18 cellular contexts compared by ENCODE assay signal in genomic region chr2:7840651-7841380, GRCh38.
DNase-seq lines count a peak whose midpoint lies in the region; FAIRE-seq and TF ChIP-seq lines count a peak whose summit lies in the region.
"Had no signal": no experiment of that assay in that cellular context is flagged by ENCODE, and none has a peak within 500 bp of the region (broad histone marks: within the 10 kb centered on the region; RNA-seq: fewer than 3 reads in every experiment).

No MANE protein-coding gene starts in this region.

- intact Hi-C loops in esophagus muscularis mucosa (cut with DNase I) (no loop called here), kidney (cut with DNase I) (no loop called here)

- FAIRE-seq in kidney (lab: Jason Lieb, UNC) = no peak
- FAIRE-seq: A204.1, GM12878, GM19239, HepG2, HTR-8/SVneo had no signal

- H3K4me1 ChIP-seq in esophagus muscularis mucosa (peaks cover 0 to 20% (median 12%) of the 10 kb centered on the region in 4 donors), trophoblast cell (ENCODE audit: control insufficient read depth in 1 of 2, insufficient read depth in 2 of 2, low read length in 2 of 2) (peaks cover 4 to 5% of the 10 kb centered on the region in 2 experiments), kidney (ENCODE audit: control insufficient read depth in 1 of 2, insufficient read depth in 1 of 2, low read depth in 1 of 2, low read length in 2 of 2) (no peaks in the 10 kb centered on the region)
- H3K4me1 ChIP-seq in CD8-positive, alpha-beta memory T cell (ENCODE audit: insufficient read depth, low read length) = no peaks in the 10 kb centered on the region
- H3K4me1 ChIP-seq: HAP-1 had no signal

- H3K9ac ChIP-seq in trophoblast cell (ENCODE audit: low read length) (no peak overlapping the region), kidney (ENCODE audit: low read length in 2 of 2) (no peak overlapping the region)

- peak overlapping the region in 1 of 8 donors; percentile 9 for H3K27ac Mint-ChIP-seq in CD8-positive, alpha-beta memory T cell

- no peak overlapping the region for H2BK120ac ChIP-seq in trophoblast cell (ENCODE audit: insufficient read depth, low read length, poor library complexity)

- no peak overlapping the region for H2AK5ac ChIP-seq in trophoblast cell (ENCODE audit: low read length)

- no peak overlapping the region for H3K4me3 ChIP-seq in esophagus muscularis mucosa
- H3K4me3 ChIP-seq in trophoblast cell (ENCODE audit: low read depth, low read length) = no peak overlapping the region
- no peak overlapping the region for H3K4me3 ChIP-seq in kidney (ENCODE audit: low read length in 2 of 2)
- no peak overlapping the region for H3K4me3 ChIP-seq in CD8-positive, alpha-beta memory T cell (ENCODE audit: low read length)
- H3K4me3 ChIP-seq: GM12878, HAP-1 had no signal

- H4K91ac ChIP-seq in trophoblast cell (ENCODE audit: low read depth, low read length) = no peak overlapping the region

- no peak for TF ChIP-seq POLR2A in esophagus muscularis mucosa (IDR thresholded peaks at IDR 0.05; ENCODE audit: low read depth)

- H2BK5ac ChIP-seq in trophoblast cell (ENCODE audit: low read depth, low read length, poor library complexity) = no peak overlapping the region

- H3K36me3 ChIP-seq in esophagus muscularis mucosa = no peaks in the 10 kb centered on the region
- no peaks in the 10 kb centered on the region for H3K36me3 ChIP-seq in trophoblast cell (ENCODE audit: control insufficient read depth in 1 of 2, insufficient read depth in 2 of 2, low read length in 2 of 2)
- no peaks in the 10 kb centered on the region for H3K36me3 ChIP-seq in kidney (ENCODE audit: control insufficient read depth in 1 of 2, insufficient read depth in 2 of 2, low read length in 2 of 2)
- H3K36me3 ChIP-seq in CD8-positive, alpha-beta memory T cell (ENCODE audit: insufficient read depth, low read length) = no peaks in the 10 kb centered on the region
- H3K36me3 ChIP-seq: BE2C, HAP-1 had no signal

- H3K4me3 Mint-ChIP-seq in CD8-positive, alpha-beta memory T cell = no peak overlapping the region
- H3K4me3 Mint-ChIP-seq: CD4-positive, alpha-beta memory T cell had no signal

- no peak overlapping the region for H3K14ac ChIP-seq in trophoblast cell (ENCODE audit: low read length)

- peak overlapping the region; percentile 36 for H2BK12ac ChIP-seq in trophoblast cell (ENCODE audit: low read length)

- no peak overlapping the region for H4K12ac ChIP-seq in trophoblast cell (ENCODE audit: low read depth, low read length)

- H3K9me3 ChIP-seq in esophagus muscularis mucosa = no peaks in the 10 kb centered on the region
- H3K9me3 ChIP-seq in trophoblast cell (ENCODE audit: insufficient read depth, low read depth, low read length) = peaks cover 2% of the 10 kb centered on the region
- H3K9me3 ChIP-seq in kidney (ENCODE audit: control insufficient read depth in 1 of 2, low read length in 2 of 2) = no peaks in the 10 kb centered on the region
- H3K9me3 ChIP-seq in CD8-positive, alpha-beta memory T cell (ENCODE audit: low read length) = no peaks in the 10 kb centered on the region
- H3K9me3 ChIP-seq: BE2C, HAP-1 had no signal

- H3K4ac ChIP-seq in trophoblast cell (ENCODE audit: low read depth, low read length) = no peak overlapping the region

- DNase-seq in DMS53 (lab: John Stamatoyannopoulos, UW) = peak; percentile 37
- peak; percentile 42 for DNase-seq in RPMI7951 (ENCODE audit: low read depth)
- peak; percentile 66 for DNase-seq in esophagus muscularis mucosa (ENCODE audit: extremely low spot score)
- no peak for DNase-seq in trophoblast cell
- DNase-seq in kidney = no peak
- no peak for DNase-seq in CD8-positive, alpha-beta memory T cell
- no peak for DNase-seq in globus pallidus (ENCODE audit: low spot score)
- DNase-seq: BE2C; Caco-2; CD4-positive, alpha-beta memory T cell; GOT3 had no signal

- CTCF ChIA-PET in CD8-positive, alpha-beta memory T cell (lab: Charles Lee) = no interaction called here

- TF ChIP-seq CTCF in esophagus muscularis mucosa (IDR thresholded peaks at IDR 0.05) (no peak), kidney (IDR thresholded peaks at IDR 0.05; ENCODE audit: borderline replicate concordance, extremely low read depth, insufficient read depth) (no peak)

- no peak overlapping the region for H4K8ac ChIP-seq in trophoblast cell (ENCODE audit: low read depth, low read length)

- no peaks in the 10 kb centered on the region for H3K79me2 ChIP-seq in trophoblast cell (ENCODE audit: control insufficient read depth, insufficient read depth, low read length, poor library complexity)

- H3K9me3 Mint-ChIP-seq in CD8-positive, alpha-beta memory T cell = no peaks in the 10 kb centered on the region

- H3K23ac ChIP-seq in trophoblast cell (ENCODE audit: low read length) = no peak overlapping the region

- no peaks in the 10 kb centered on the region for H3K27me3 ChIP-seq in esophagus muscularis mucosa
- H3K27me3 ChIP-seq in trophoblast cell (ENCODE audit: insufficient read depth, low read length) = no peaks in the 10 kb centered on the region
- H3K27me3 ChIP-seq in CD8-positive, alpha-beta memory T cell (ENCODE audit: insufficient read depth, low read length, poor library complexity, severe bottlenecking) = no peaks in the 10 kb centered on the region
- H3K27me3 ChIP-seq: BE2C had no signal

- WGBS in esophagus muscularis mucosa = 88% methylated on average over 15 of the region's 16 CpGs
- no CpG with 5 or more reads among the region's 16 CpGs for WGBS in trophoblast cell (ENCODE audit: extremely low coverage, insufficient coverage, insufficient read length)

- peaks cover 0 to 5% (median 0%) of the 10 kb centered on the region in 3 donors for H3K36me3 Mint-ChIP-seq in CD8-positive, alpha-beta memory T cell
- H3K36me3 Mint-ChIP-seq: CD4-positive, alpha-beta memory T cell had no signal

- H3K27ac ChIP-seq in esophagus muscularis mucosa (replicated peaks in 1 of 4) (no peak overlapping the region), trophoblast cell (ENCODE audit: low read depth, low read length) (no peak overlapping the region), kidney (ENCODE audit: low read depth in 2 of 2, low read length in 2 of 2) (no peak overlapping the region)
- H3K27ac ChIP-seq in CD8-positive, alpha-beta memory T cell (ENCODE audit: low read depth, low read length) = no peak overlapping the region
- H3K27ac ChIP-seq: C4-2B had no signal

- H3K4me2 ChIP-seq in trophoblast cell (ENCODE audit: low read length) = no peak overlapping the region

- peaks cover 3 to 12% (median 9%) of the 10 kb centered on the region in 3 donors for H3K4me1 Mint-ChIP-seq in CD8-positive, alpha-beta memory T cell

- peaks cover 1% of the 10 kb centered on the region for H3K79me1 ChIP-seq in trophoblast cell (ENCODE audit: low read length)

- POLR2A ChIA-PET in CD8-positive, alpha-beta memory T cell (lab: Charles Lee) = no interaction called here

- peaks cover 0 to 3% of the 10 kb centered on the region in 2 donors for H3K27me3 Mint-ChIP-seq in CD8-positive, alpha-beta memory T cell

- TF ChIP-seq EP300 in esophagus muscularis mucosa (IDR thresholded peaks at IDR 0.05) = no peak

- no peak overlapping the region for H2AFZ ChIP-seq in trophoblast cell (ENCODE audit: insufficient read depth, low read length, poor library complexity)

- H3K18ac ChIP-seq in trophoblast cell (ENCODE audit: low read length) = no peak overlapping the region

Comparison
In these comparisons a context has a peak if more than half of its experiments do, and no peak if none do; other contexts are left out.
1. DNase-seq: peak in DMS53 (single experiment), RPMI7951 (single experiment) and esophagus muscularis mucosa (single experiment); none in trophoblast cell (0 of 2), kidney (single experiment), CD8-positive, alpha-beta memory T cell (0 of 5) and globus pallidus (single experiment).